Comparison of ENCODE assay signal across 8 cellular contexts in the genomic region with DNA sequence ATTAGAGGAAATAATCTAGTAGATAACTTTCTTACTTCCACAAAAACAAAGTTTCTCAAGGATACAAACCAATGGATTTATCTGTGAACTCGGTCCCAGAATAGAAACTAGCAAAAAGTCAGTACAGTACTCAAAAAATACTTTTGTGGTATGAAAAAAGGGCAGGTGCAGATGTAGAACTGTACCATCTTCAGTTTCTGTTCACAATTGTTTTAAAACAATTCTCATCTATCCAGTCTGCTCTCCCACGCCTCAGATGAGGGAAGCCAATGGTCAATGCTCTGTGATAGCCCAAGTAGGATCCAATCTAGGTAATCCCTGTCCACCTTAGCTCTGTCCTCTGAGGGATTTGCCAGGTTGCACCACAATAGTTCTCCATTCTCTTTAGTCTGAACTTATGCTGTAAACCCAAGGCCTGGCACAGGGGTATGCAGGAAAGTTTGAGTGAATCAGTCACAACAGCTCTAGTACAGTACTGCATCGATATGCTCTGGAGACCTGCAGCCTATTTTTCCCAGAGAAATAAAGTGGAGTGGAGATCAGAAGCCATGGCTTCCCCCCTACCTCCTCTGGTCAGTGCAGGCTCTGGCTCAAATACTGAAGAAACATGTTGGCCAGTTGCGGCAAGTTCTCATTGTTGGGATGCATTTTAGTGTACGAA. TPM values are rescaled to one million over a fixed set of nuclear protein-coding genes. Genes with fewer than 3 reads are reported as not detected.
DNase-seq lines count a peak whose midpoint lies in the region; ATAC-seq, FAIRE-seq and TF ChIP-seq lines count a peak whose summit lies in the region.

No MANE protein-coding gene starts in this region.

- H3K36me3 ChIP-seq in kidney (ENCODE audit: control insufficient read depth in 1 of 2, insufficient read depth in 2 of 2, low read length in 2 of 2) (peaks cover 0 to 2% of the 10 kb centered on the region in 2 donors), tibial nerve (peaks cover 0 to 22% (median under 1%) of the 10 kb centered on the region in 3 donors)

- no peaks in the 10 kb centered on the region for H3K27me3 Mint-ChIP-seq in activated T-cell treated with anti-CD3 and anti-CD28 coated beads, Interleukin-2, amount 50 U/mL, for 72 hours (ENCODE audit: low read depth)

- peaks cover 3 to 4% of the 10 kb centered on the region in 2 donors for H3K36me3 Mint-ChIP-seq in activated T-cell treated with anti-CD3 and anti-CD28 coated beads, Interleukin-2, amount 50 U/mL, for 72 hours (ENCODE audit: insufficient read depth in 2 of 2)

- 66 to 71% methylated on average over 5 of the region's 5 CpGs for WGBS in tibial nerve, 2 donors

- H3K4me3 Mint-ChIP-seq in activated T-cell treated with anti-CD3 and anti-CD28 coated beads, Interleukin-2, amount 50 U/mL, for 72 hours = peak overlapping the region; percentile 93 to 98

- TF ChIP-seq POLR2A in tibial nerve (IDR thresholded peaks at IDR 0.05) = no peak

- H3K4me1 ChIP-seq in kidney (ENCODE audit: control insufficient read depth in 1 of 2, insufficient read depth in 1 of 2, low read depth in 1 of 2, low read length in 2 of 2) (peaks cover 10 to 13% of the 10 kb centered on the region in 2 donors), tibial nerve (peaks cover 0 to 39% (median 16%) of the 10 kb centered on the region in 4 donors)

- ATAC-seq in HG02759 (IDR thresholded peaks at IDR 0.05; ENCODE audit: unreplicated experiment) (peak; percentile 37), GM18519 (IDR thresholded peaks at IDR 0.05; ENCODE audit: low FRiP score, unreplicated experiment) (no peak), HG02885 (IDR thresholded peaks at IDR 0.05; ENCODE audit: poor library complexity, unreplicated experiment) (no peak)
- ATAC-seq in activated T-cell treated with anti-CD3 and anti-CD28 coated beads, Interleukin-2, amount 50 U/mL, for 72 hours (replicated peaks in 1 of 2) = no peak

- H3K4me3 ChIP-seq in GM12864 (ENCODE audit: low read depth, low read length) (peak overlapping the region; percentile 74), kidney (ENCODE audit: low read length in 2 of 2) (peak overlapping the region; percentile 92 to 93), tibial nerve (peak overlapping the region; percentile 66 to 95 (median 86))

- H3K9me3 ChIP-seq in kidney (ENCODE audit: control insufficient read depth in 1 of 2, low read length in 2 of 2) = no peaks in the 10 kb centered on the region
- no peaks in the 10 kb centered on the region for H3K9me3 ChIP-seq in tibial nerve

- intact Hi-C loops in kidney (cut with DNase I) = no loop called here

- H3K4me1 Mint-ChIP-seq in activated T-cell treated with anti-CD3 and anti-CD28 coated beads, Interleukin-2, amount 50 U/mL, for 72 hours (ENCODE audit: low read depth) = peaks cover 39% of the 10 kb centered on the region

- no peak for TF ChIP-seq EP300 in tibial nerve (IDR thresholded peaks at IDR 0.05)

- H3K9ac ChIP-seq in kidney (ENCODE audit: low read length in 2 of 2) = peak overlapping the region; percentile 76 to 81

- no peak for FAIRE-seq in kidney (lab: Jason Lieb, UNC)

- no peaks in the 10 kb centered on the region for H3K9me3 Mint-ChIP-seq in activated T-cell treated with anti-CD3 and anti-CD28 coated beads, Interleukin-2, amount 50 U/mL, for 72 hours

- H3K27me3 ChIP-seq in tibial nerve = no peaks in the 10 kb centered on the region

- H3K27ac Mint-ChIP-seq in activated T-cell treated with anti-CD3 and anti-CD28 coated beads, Interleukin-2, amount 50 U/mL, for 72 hours = peak overlapping the region; percentile 94

- no peak overlapping the region for H3K27ac ChIP-seq in kidney (ENCODE audit: low read depth in 2 of 2, low read length in 2 of 2)
- H3K27ac ChIP-seq in tibial nerve = peak overlapping the region in 3 of 4 donors; percentile 84 to 89 (median 88)

- no peak for TF ChIP-seq CTCF in GM12864 (IDR thresholded peaks at IDR 0.05; ENCODE audit: low read depth, low read length, missing control alignments)
- no peak for TF ChIP-seq CTCF in kidney (IDR thresholded peaks at IDR 0.05; ENCODE audit: borderline replicate concordance, extremely low read depth, insufficient read depth)
- no peak for TF ChIP-seq CTCF in tibial nerve (IDR thresholded peaks at IDR 0.05)

- DNase-seq in GM12864 (ENCODE audit: low read depth) (no peak), kidney (no peak), tibial nerve (ENCODE audit: low spot score in 2 of 2) (no peak), NCI-H82 treated with DMSO at 0.1 percent for 48 hours (lab: John Stamatoyannopoulos, UW; ENCODE audit: unreplicated experiment) (no peak)
- DNase-seq in activated T-cell treated with anti-CD3 and anti-CD28 coated beads, Interleukin-2, amount 50 U/mL, for 72 hours = no peak

RNA-seq across cellular contexts. Expression of a gene that starts 1.4 kb away (rescaled TPM):
- total RNA-seq in activated T-cell treated with anti-CD3 and anti-CD28 coated beads, Interleukin-2, amount 50 U/mL, for 72 hours = 10 to 100 TPM; 10.7 to 12.9 TPM
- 8.5 TPM for total RNA-seq in kidney
- polyA plus RNA-seq in kidney (ENCODE audit: insufficient read depth, low read depth, low replicate concordance) = 6.4 TPM
- 10 to 100 TPM in 2 of 4 donors, 1 to 10 TPM in 2; 9.4 to 21.4 (median 10.7) TPM for total RNA-seq in tibial nerve

RNA-seq across cellular contexts. Expression of a gene that starts 22.7 kb away (rescaled TPM):
- 10 to 100 TPM; 50.5 to 54.2 TPM for total RNA-seq in activated T-cell treated with anti-CD3 and anti-CD28 coated beads, Interleukin-2, amount 50 U/mL, for 72 hours
- total RNA-seq in kidney = 46.0 TPM
- 40.5 TPM for polyA plus RNA-seq in kidney (ENCODE audit: insufficient read depth, low read depth, low replicate concordance)
- 10 to 100 TPM; 32.7 to 65.6 (median 37.4) TPM for total RNA-seq in tibial nerve

RNA-seq across cellular contexts. Expression of a gene that starts 23.8 kb away (rescaled TPM):
- total RNA-seq in activated T-cell treated with anti-CD3 and anti-CD28 coated beads, Interleukin-2, amount 50 U/mL, for 72 hours = 10 to 100 TPM; 28.3 to 32.3 TPM
- total RNA-seq in kidney (41.5 TPM), tibial nerve (10 to 100 TPM; 30.6 to 46.5 (median 37.5) TPM)
- 45.3 TPM for polyA plus RNA-seq in kidney (ENCODE audit: insufficient read depth, low read depth, low replicate concordance)

RNA-seq across cellular contexts. Expression of a gene that starts 41.8 kb away (rescaled TPM):
- total RNA-seq in activated T-cell treated with anti-CD3 and anti-CD28 coated beads, Interleukin-2, amount 50 U/mL, for 72 hours = under 1 TPM; 0.09 to 0.12 TPM
- total RNA-seq in kidney (0.72 TPM), tibial nerve (under 1 TPM in 2 of 4 donors, not detected in 2; under 0.01 to 0.39 TPM)
- 0.60 TPM for polyA plus RNA-seq in kidney (ENCODE audit: insufficient read depth, low read depth, low replicate concordance)

Comparison
In these comparisons a context has a peak if more than half of its experiments do, and no peak if none do; other contexts are left out.
1. H3K27ac ChIP-seq: peak in tibial nerve (3 of 4); none in kidney (0 of 2).
2. Peak in every context shown above with its lines, with median percentiles within 50 percentile points of each other: H3K4me3 ChIP-seq.